Comparison of ENCODE assay signal across 12 cellular contexts in genomic region chr7:28125381-28126046, GRCh38. TPM values are rescaled to one million over a fixed set of nuclear protein-coding genes. Genes with fewer than 3 reads are reported as not detected.
DNase-seq lines count a peak whose midpoint lies in the region; ATAC-seq, FAIRE-seq and TF ChIP-seq lines count a peak whose summit lies in the region.
"Had no signal": no experiment of that assay in that cellular context is flagged by ENCODE, and none has a peak within 500 bp of the region (broad histone marks: within the 10 kb centered on the region; RNA-seq: fewer than 3 reads in every experiment).

No MANE protein-coding gene starts in this region.

- H3K27me3 ChIP-seq in HUES48 (ENCODE audit: control insufficient read depth, insufficient read depth, low read length) (peaks cover 26% of the 10 kb centered on the region), uterus (no peaks in the 10 kb centered on the region)
- H3K27me3 ChIP-seq in CD8-positive, alpha-beta T cell (ENCODE audit: insufficient read depth, low read length) = no peaks in the 10 kb centered on the region

- no peak for TF ChIP-seq CTCF in uterus (IDR thresholded peaks at IDR 0.05)
- no peak for TF ChIP-seq CTCF in CD8-positive, alpha-beta T cell (IDR thresholded peaks at IDR 0.05)

- H3K4me1 ChIP-seq in HUES48 (ENCODE audit: control insufficient read depth, insufficient read depth, low read length) = peaks cover 31% of the 10 kb centered on the region
- H3K4me1 ChIP-seq in uterus = peaks cover 6 to 7% of the 10 kb centered on the region in 2 donors
- no peaks in the 10 kb centered on the region for H3K4me1 ChIP-seq in CD8-positive, alpha-beta T cell (ENCODE audit: insufficient read depth, low read length)

- H3K4me1 Mint-ChIP-seq in central memory CD8-positive, alpha-beta T cell = peaks cover 73% of the 10 kb centered on the region
- peaks cover 19% of the 10 kb centered on the region for H3K4me1 Mint-ChIP-seq in CD8-positive, alpha-beta T cell (ENCODE audit: low read depth)

- H3K9me3 Mint-ChIP-seq in central memory CD8-positive, alpha-beta T cell = no peaks in the 10 kb centered on the region
- H3K9me3 Mint-ChIP-seq in activated naive CD4-positive, alpha-beta T cell treated with anti-CD3 and anti-CD28 coated beads, Interleukin-2, amount 50 U/mL, for 72 hours = peaks cover 0 to 5% of the 10 kb centered on the region in 2 donors
- H3K9me3 Mint-ChIP-seq in CD8-positive, alpha-beta T cell = no peaks in the 10 kb centered on the region
- H3K9me3 Mint-ChIP-seq: activated CD8-positive, alpha-beta T cell treated with anti-CD3 and anti-CD28 coated beads for 36 hours; effector memory CD8-positive, alpha-beta T cell had no signal

- H3K9me3 ChIP-seq in HUES48 (ENCODE audit: control insufficient read depth, insufficient read depth, low read length) = no peaks in the 10 kb centered on the region
- no peaks in the 10 kb centered on the region for H3K9me3 ChIP-seq in uterus
- no peaks in the 10 kb centered on the region for H3K9me3 ChIP-seq in CD8-positive, alpha-beta T cell (ENCODE audit: low read length)

- FAIRE-seq in islet of Langerhans (lab: Jason Lieb, UNC) = peak; percentile 82
- FAIRE-seq: GM12891 had no signal

- POLR2A ChIA-PET in CD8-positive, alpha-beta T cell (lab: Charles Lee) = no interaction called here

- H3K36me3 Mint-ChIP-seq in central memory CD8-positive, alpha-beta T cell (ENCODE audit: insufficient read depth) = peaks cover 4% of the 10 kb centered on the region
- peaks cover 9 to 35% of the 10 kb centered on the region in 2 donors for H3K36me3 Mint-ChIP-seq in activated naive CD4-positive, alpha-beta T cell treated with anti-CD3 and anti-CD28 coated beads, Interleukin-2, amount 50 U/mL, for 72 hours
- H3K36me3 Mint-ChIP-seq in CD8-positive, alpha-beta T cell = no peaks in the 10 kb centered on the region

- no peaks in the 10 kb centered on the region for H3K27me3 Mint-ChIP-seq in central memory CD8-positive, alpha-beta T cell
- no peaks in the 10 kb centered on the region for H3K27me3 Mint-ChIP-seq in CD8-positive, alpha-beta T cell (ENCODE audit: low read depth)
- H3K27me3 Mint-ChIP-seq: activated CD8-positive, alpha-beta T cell treated with anti-CD3 and anti-CD28 coated beads for 36 hours; effector memory CD8-positive, alpha-beta T cell; stimulated activated naive CD8-positive, alpha-beta T cell treated with anti-CD3 and anti-CD28 coated beads, Interleukin-15, Interleukin-2, amounts not matched to agents 100 ng/mL and 50 ng/mL, for 24 hours had no signal

- TF ChIP-seq POLR2A in uterus (IDR thresholded peaks at IDR 0.05) = no peak

- H3K36me3 ChIP-seq in HUES48 (ENCODE audit: control insufficient read depth, insufficient read depth, low read length) (no peaks in the 10 kb centered on the region), uterus (no peaks in the 10 kb centered on the region)
- no peaks in the 10 kb centered on the region for H3K36me3 ChIP-seq in CD8-positive, alpha-beta T cell (ENCODE audit: insufficient read depth, low read length)

- H3K4me3 ChIP-seq in HUES48 (ENCODE audit: low read depth, low read length) (peak overlapping the region; percentile 21; the same call in 1 of the 2 replicates), uterus (no peak overlapping the region)
- H3K4me3 ChIP-seq in CD8-positive, alpha-beta T cell (ENCODE audit: low read depth, low read length) = no peak overlapping the region

- H3K9ac ChIP-seq in HUES48 (ENCODE audit: low read depth, low read length) = no peak overlapping the region

- intact Hi-C loops in uterus (cut with DNase I; ENCODE audit: low total_unique reads) = no loop called here
- intact Hi-C loops in CD8-positive, alpha-beta T cell (cut with DNase I, micrococcal nuclease) = no loop called here

- no peak overlapping the region for H3K27ac ChIP-seq in HUES48 (ENCODE audit: low read depth, low read length)
- peak overlapping the region; percentile 56 to 60 for H3K27ac ChIP-seq in uterus
- H3K27ac ChIP-seq in CD8-positive, alpha-beta T cell (ENCODE audit: low read depth, low read length) = no peak overlapping the region

- CTCF ChIA-PET in CD8-positive, alpha-beta T cell (lab: Charles Lee) = interaction anchor here (0.7 kb wide), 1 partner anchor 48 kb away, joined by 3 read pairs; no protein-coding TSS in a partner anchor

- no peak for ATAC-seq in central memory CD8-positive, alpha-beta T cell (replicated peaks; ENCODE audit: extremely low read depth, poor library complexity, severe bottlenecking)
- no peak for ATAC-seq in activated naive CD4-positive, alpha-beta T cell treated with anti-CD3 and anti-CD28 coated beads, Interleukin-2, amount 50 U/mL, for 72 hours
- ATAC-seq in CD8-positive, alpha-beta T cell = no peak
- ATAC-seq: activated CD8-positive, alpha-beta T cell treated with anti-CD3 and anti-CD28 coated beads for 36 hours; effector memory CD8-positive, alpha-beta T cell had no signal

- peak overlapping the region; percentile 6 for H3K27ac Mint-ChIP-seq in central memory CD8-positive, alpha-beta T cell (ENCODE audit: low read depth)
- H3K27ac Mint-ChIP-seq in activated naive CD4-positive, alpha-beta T cell treated with anti-CD3 and anti-CD28 coated beads, Interleukin-2, amount 50 U/mL, for 72 hours = no peak overlapping the region
- H3K27ac Mint-ChIP-seq in CD8-positive, alpha-beta T cell = no peak overlapping the region
- H3K27ac Mint-ChIP-seq: activated CD8-positive, alpha-beta T cell treated with anti-CD3 and anti-CD28 coated beads for 36 hours had no signal

- no peak overlapping the region for H3K4me3 Mint-ChIP-seq in central memory CD8-positive, alpha-beta T cell
- H3K4me3 Mint-ChIP-seq in CD8-positive, alpha-beta T cell = no peak overlapping the region
- H3K4me3 Mint-ChIP-seq: activated CD8-positive, alpha-beta T cell treated with anti-CD3 and anti-CD28 coated beads for 36 hours; effector memory CD8-positive, alpha-beta T cell; stimulated activated naive CD8-positive, alpha-beta T cell treated with anti-CD3 and anti-CD28 coated beads, Interleukin-15, Interleukin-2, amounts not matched to agents 100 ng/mL and 50 ng/mL, for 24 hours had no signal

- DNase-seq in central memory CD8-positive, alpha-beta T cell (ENCODE audit: low spot score in 2 of 2) = no peak
- DNase-seq in uterus = peak in 1 of 2 donors; percentile 44
- no peak for DNase-seq in activated naive CD4-positive, alpha-beta T cell treated with anti-CD3 and anti-CD28 coated beads, Interleukin-2, amount 50 U/mL, for 72 hours (ENCODE audit: low spot score in 2 of 2)
- no peak for DNase-seq in CD8-positive, alpha-beta T cell
- no peak for DNase-seq in OCI-M2 (lab: John Stamatoyannopoulos, UW; ENCODE audit: unreplicated experiment)
- DNase-seq: activated CD8-positive, alpha-beta T cell treated with anti-CD3 and anti-CD28 coated beads for 36 hours; effector memory CD8-positive, alpha-beta T cell; NCI-H524 treated with DMSO at 0.1 percent for 48 hours had no signal

RNA-seq across cellular contexts. Expression of gene JAZF1, which starts 55.1 kb away (rescaled TPM):
- total RNA-seq in uterus = 10 to 100 TPM; 27.6 to 58.5 (median 34.4) TPM
- 1 to 10 TPM; 3.3 to 3.4 TPM for total RNA-seq in activated naive CD4-positive, alpha-beta T cell treated with anti-CD3 and anti-CD28 coated beads, Interleukin-2, amount 50 U/mL, for 72 hours
- 1 to 10 TPM; 6.0 to 6.1 TPM for total RNA-seq in CD8-positive, alpha-beta T cell

Comparison
In these comparisons a context has a peak if more than half of its experiments do, and no peak if none do; other contexts are left out.
1. H3K27ac ChIP-seq: peak in uterus (2 of 2); none in HUES48 (single experiment) and CD8-positive, alpha-beta T cell (single experiment).
2. RNA of gene JAZF1, which starts 55.1 kb away (total RNA-seq): 27.6 to 58.5 TPM in uterus; 6.0 to 6.1 TPM in CD8-positive, alpha-beta T cell and 3.3 to 3.4 TPM in activated naive CD4-positive, alpha-beta T cell treated with anti-CD3 and anti-CD28 coated beads, Interleukin-2, amount 50 U/mL, for 72 hours; every median in the first group is over 4 times any median in the second.